ENCODE assay signal across 16 cellular contexts in the genomic region with DNA sequence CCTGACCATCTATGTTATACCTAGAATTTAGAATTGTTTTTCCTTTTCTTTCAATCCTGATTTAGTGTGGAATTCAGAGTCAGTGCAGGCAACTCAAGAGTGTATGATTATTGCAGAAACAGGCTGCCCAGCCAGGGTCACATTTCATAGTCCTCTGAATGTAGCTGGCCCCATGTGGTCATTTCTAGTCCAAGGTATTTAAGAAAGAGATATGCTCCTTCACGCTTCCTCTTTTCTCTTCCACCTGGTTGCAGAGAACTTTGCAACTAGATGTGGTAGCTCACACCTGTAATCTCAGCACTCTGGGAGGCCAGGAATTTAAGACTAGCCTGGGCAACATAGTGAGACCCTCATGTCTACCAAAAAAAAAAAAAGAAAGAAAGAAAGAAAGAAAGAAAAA. TPM values are rescaled to one million over a fixed set of nuclear protein-coding genes. Genes with fewer than 3 reads are reported as not detected.
DNase-seq lines count a peak whose midpoint lies in the region; ATAC-seq and TF ChIP-seq lines count a peak whose summit lies in the region.
"Had no signal": no experiment of that assay in that cellular context is flagged by ENCODE, and none has a peak within 500 bp of the region (broad histone marks: within the 10 kb centered on the region; RNA-seq: fewer than 3 reads in every experiment).

No MANE protein-coding gene starts in this region.

- no peak for TF ChIP-seq CTCF in GM12865 (IDR thresholded peaks at IDR 0.05; ENCODE audit: insufficient read depth, low read depth, low read length, missing control alignments)
- TF ChIP-seq CTCF in choroid plexus epithelial cell (conservative IDR thresholded peaks at IDR 0.05; ENCODE audit: low read depth, low read length) = no peak

- intact Hi-C loops in left cardiac atrium (cut with DNase I) = no loop called here

- H3K4me3 ChIP-seq in GM12865 (ENCODE audit: low read depth, low read length) (no peak overlapping the region), choroid plexus epithelial cell (ENCODE audit: low read depth, low read length) (no peak overlapping the region)
- H3K4me3 ChIP-seq: BLaER1, HAP-1 had no signal

- DNase-seq in GM12865 (ENCODE audit: low read depth) (peak; percentile 30), RPMI8226 (peak; percentile 19), choroid plexus epithelial cell (ENCODE audit: low read depth) (peak; percentile 32), left cardiac atrium (no peak), HUDEP-2 (lab: John Stamatoyannopoulos, UW; ENCODE audit: unreplicated experiment in 76 of 76) (no peak)
- DNase-seq in activated CD4-positive, CD25-positive, alpha-beta regulatory T cell treated with anti-CD3 and anti-CD28 coated beads, Interleukin-2, amount 50 U/mL, for 72 hours = no peak
- DNase-seq: Caco-2; CD4-positive, CD25-positive, alpha-beta regulatory T cell; CD8-positive, alpha-beta T cell; DMS153; DND-41; GOT3; HFFc6 had no signal

- no peak for ATAC-seq in left cardiac atrium
- ATAC-seq: CD8-positive, alpha-beta T cell had no signal

RNA-seq across cellular contexts. Expression of a gene that starts 27.6 kb away (rescaled TPM):
- total RNA-seq in left cardiac atrium = 10 to 100 TPM in 1 of 2 donors, 1 to 10 TPM in 1; 4.7 to 10.8 TPM
- total RNA-seq: B cell; CD4-positive, CD25-positive, alpha-beta regulatory T cell; CD8-positive, alpha-beta T cell had no signal

Comparison
In these comparisons a context has a peak if more than half of its experiments do, and no peak if none do; other contexts are left out.
1. DNase-seq: peak in GM12865 (single experiment), RPMI8226 (single experiment) and choroid plexus epithelial cell (single experiment); none in activated CD4-positive, CD25-positive, alpha-beta regulatory T cell treated with anti-CD3 and anti-CD28 coated beads, Interleukin-2, amount 50 U/mL, for 72 hours (single experiment), left cardiac atrium (single experiment) and HUDEP-2 (0 of 76).